In genomic region chr5:174935854-174936474, GRCh38 we compare ENCODE assay signal across 8 cellular contexts.
DNase-seq lines count a peak whose midpoint lies in the region; ATAC-seq and TF ChIP-seq lines count a peak whose summit lies in the region.

No MANE protein-coding gene starts in this region.

- no peak overlapping the region for H2AFZ ChIP-seq in PC-9

- H3K4me1 ChIP-seq in Caco-2 (no peaks in the 10 kb centered on the region), PC-9 (replicated peaks; ENCODE audit: insufficient read depth) (no peaks in the 10 kb centered on the region), heart right ventricle (no peaks in the 10 kb centered on the region)

- POLR2A ChIA-PET in Caco-2 (lab: Charles Lee) (no interaction called here), PC-9 (lab: Charles Lee; ENCODE audit: unreplicated experiment) (no interaction called here)

- H3K36me3 ChIP-seq in Caco-2 (ENCODE audit: control insufficient read depth, insufficient read depth, low read length), result no peaks in the 10 kb centered on the region
- H3K36me3 ChIP-seq in H7 (replicated peaks; ENCODE audit: control insufficient read depth, insufficient read depth, low read length), result no peaks in the 10 kb centered on the region
- H3K36me3 ChIP-seq in PC-9 (ENCODE audit: low read depth), result no peaks in the 10 kb centered on the region
- H3K36me3 ChIP-seq in heart right ventricle, result no peaks in the 10 kb centered on the region

- BruUV-seq in Caco-2 (replicated peaks; lab: Mats Ljungman, UMichigan) (no TSS peak), PC-9 (replicated peaks; lab: Mats Ljungman, UMichigan) (no TSS peak)

- no peaks in the 10 kb centered on the region for H3K9me3 Mint-ChIP-seq in Caco-2 (ENCODE audit: unreplicated experiment)
- no peaks in the 10 kb centered on the region for H3K9me3 Mint-ChIP-seq in activated naive CD4-positive, alpha-beta T cell treated with anti-CD3 and anti-CD28 coated beads, Interleukin-2, amount 50 U/mL, for 72 hours

- H3K4me1 Mint-ChIP-seq in Caco-2 (ENCODE audit: low read depth, unreplicated experiment), result no peaks in the 10 kb centered on the region

- ATAC-seq in activated naive CD4-positive, alpha-beta T cell treated with anti-CD3 and anti-CD28 coated beads, Interleukin-2, amount 50 U/mL, for 72 hours, result peak; percentile 28 to 64
- ATAC-seq in heart right ventricle, result peak; percentile 60 to 81 (median 66)
- no peak for ATAC-seq in GM19463 (IDR thresholded peaks at IDR 0.05; ENCODE audit: unreplicated experiment)

- DNase-seq in Caco-2 (peak; percentile 70 to 80), H7 (peak; percentile 81), PC-9 (peak in 1 of 2 experiments; percentile 53), heart right ventricle (peak; percentile 39 to 54), renal cortical epithelial cell (ENCODE audit: low read depth) (peak; percentile 3), GDM1 (lab: John Stamatoyannopoulos, UW) (no peak)
- DNase-seq in activated naive CD4-positive, alpha-beta T cell treated with anti-CD3 and anti-CD28 coated beads, Interleukin-2, amount 50 U/mL, for 72 hours (ENCODE audit: low spot score in 2 of 2), result peak in 1 of 2 donors; percentile 46

- H3K27me3 ChIP-seq in Caco-2 (replicated peaks; ENCODE audit: control insufficient read depth, insufficient read depth, low read length) (no peaks in the 10 kb centered on the region; the same call in none of the 2 replicates), H7 (ENCODE audit: control insufficient read depth, insufficient read depth, low read length) (no peaks in the 10 kb centered on the region), PC-9 (ENCODE audit: insufficient read depth, low read depth) (peaks cover 33% of the 10 kb centered on the region), heart right ventricle (peaks cover 0 to 17% (median 1%) of the 10 kb centered on the region in 7 donors)

- no peak overlapping the region for H3K4me2 ChIP-seq in PC-9

- H3K9me3 ChIP-seq in Caco-2 (no peaks in the 10 kb centered on the region), PC-9 (ENCODE audit: insufficient read depth, low read depth) (no peaks in the 10 kb centered on the region), heart right ventricle (peaks cover 0 to 11% (median 0%) of the 10 kb centered on the region in 11 donors)

- H3K4me3 ChIP-seq in Caco-2 (ENCODE audit: low read depth, low read length), result no peak overlapping the region
- H3K4me3 ChIP-seq in H7 (ENCODE audit: insufficient read depth, low read depth, low read length), result no peak overlapping the region
- no peak overlapping the region for H3K4me3 ChIP-seq in PC-9
- H3K4me3 ChIP-seq in heart right ventricle, result no peak overlapping the region

- WGBS in heart right ventricle, 2 donors, result 22 to 23% methylated on average over 9 of the region's 9 CpGs

- H4K20me1 ChIP-seq in PC-9 (ENCODE audit: insufficient read depth), result no peaks in the 10 kb centered on the region

- peak; percentile 89 to 95 for TF ChIP-seq CTCF in Caco-2 (IDR thresholded peaks at IDR 0.05; ENCODE audit: insufficient read depth in 1 of 2, low read depth in 1 of 2, low read length in 1 of 2, severe bottlenecking in 1 of 2, unreplicated experiment in 1 of 2)
- peak; percentile 87 for TF ChIP-seq CTCF in PC-9 (conservative IDR thresholded peaks at IDR 0.05)
- peak; percentile 66 to 91 (median 88) for TF ChIP-seq CTCF in heart right ventricle (IDR thresholded peaks at IDR 0.05)

- H3K9me2 ChIP-seq in PC-9 (ENCODE audit: insufficient read depth), result no peaks in the 10 kb centered on the region

- no peak overlapping the region for H3K27ac Mint-ChIP-seq in Caco-2 (ENCODE audit: unreplicated experiment)
- no peak overlapping the region for H3K27ac Mint-ChIP-seq in activated naive CD4-positive, alpha-beta T cell treated with anti-CD3 and anti-CD28 coated beads, Interleukin-2, amount 50 U/mL, for 72 hours

- intact Hi-C loops in Caco-2 (cut with micrococcal nuclease; ENCODE audit: unreplicated experiment), result loop anchor here (1.0 to 10.0 kb wide), 4 partner anchors 26 to 521 kb away; no protein-coding TSS in a partner anchor
- intact Hi-C loops in PC-9 (cut with micrococcal nuclease; ENCODE audit: unreplicated experiment), result loop anchor here (1.0 kb wide), 4 partner anchors 26 to 609 kb away; no protein-coding TSS in a partner anchor
- intact Hi-C loops in heart right ventricle (cut with DNase I), result loop anchor here in 8 of 10 donors (1.0 to 10.0 kb wide), 8 partner anchors 26 to 611 kb away; no protein-coding TSS in a partner anchor

- no peak overlapping the region for H3K27ac ChIP-seq in PC-9
- H3K27ac ChIP-seq in heart right ventricle, result no peak overlapping the region

- H3K36me3 Mint-ChIP-seq in Caco-2 (ENCODE audit: insufficient read depth, unreplicated experiment), result no peaks in the 10 kb centered on the region
- H3K36me3 Mint-ChIP-seq in activated naive CD4-positive, alpha-beta T cell treated with anti-CD3 and anti-CD28 coated beads, Interleukin-2, amount 50 U/mL, for 72 hours, result no peaks in the 10 kb centered on the region

- peaks cover 18% of the 10 kb centered on the region for H3K27me3 Mint-ChIP-seq in Caco-2 (ENCODE audit: insufficient read depth, unreplicated experiment)

- no peak overlapping the region for H3K4me3 Mint-ChIP-seq in Caco-2 (ENCODE audit: unreplicated experiment)

- H3K79me2 ChIP-seq in PC-9 (ENCODE audit: low read depth), result no peaks in the 10 kb centered on the region

- no peaks in the 10 kb centered on the region for H3F3A ChIP-seq in PC-9 (ENCODE audit: insufficient read depth, low read depth)

- CTCF ChIA-PET in Caco-2 (lab: Charles Lee), result interaction anchor here (0.8 to 1.3 kb wide), 3 partner anchors 23 to 27 kb away, joined by 3 to 4 read pairs (median 3); no protein-coding TSS in a partner anchor
- CTCF ChIA-PET in PC-9 (lab: Charles Lee), result no interaction called here
